ENCODE assay signal across 17 cellular contexts in genomic region chr6:125926711-125927110, GRCh38. TPM values are rescaled to one million over a fixed set of nuclear protein-coding genes. Genes with fewer than 3 reads are reported as not detected.
DNase-seq lines count a peak whose midpoint lies in the region; ATAC-seq and TF ChIP-seq lines count a peak whose summit lies in the region.
"Had no signal": no experiment of that assay in that cellular context is flagged by ENCODE, and none has a peak within 500 bp of the region (broad histone marks: within the 10 kb centered on the region; RNA-seq: fewer than 3 reads in every experiment).

No MANE protein-coding gene starts in this region.

- no peak for ATAC-seq in stimulated activated naive CD8-positive, alpha-beta T cell treated with anti-CD3 and anti-CD28 coated beads, Interleukin-15, amount 100 ng/mL, for 72 hours
- ATAC-seq in left lobe of liver, result no peak
- no peak for ATAC-seq in WTC11
- ATAC-seq: GM12878 had no signal

- no peaks in the 10 kb centered on the region for H3K27me3 Mint-ChIP-seq in activated CD4-positive, alpha-beta T cell treated with anti-CD3 and anti-CD28 coated beads, Interleukin-2, amount 10 ng/mL, durations not matched to agents 24 days and 14 days
- no peaks in the 10 kb centered on the region for H3K27me3 Mint-ChIP-seq in activated T-helper 2 cell treated with anti-CD3 and anti-CD28 coated beads, Interferon-gamma antibody, Interleukin-2, Interleukin-4, amounts not matched to agents 10 μg/mL and 5 μg/mL and 100 μg/mL, durations not matched to agents 14 hours and 24 hours and 36 hours (ENCODE audit: low read depth)
- no peaks in the 10 kb centered on the region for H3K27me3 Mint-ChIP-seq in stimulated activated naive CD8-positive, alpha-beta T cell treated with anti-CD3 and anti-CD28 coated beads, Interleukin-15, amount 100 ng/mL, for 72 hours
- H3K27me3 Mint-ChIP-seq in WTC11 (ENCODE audit: low read depth), result no peaks in the 10 kb centered on the region
- H3K27me3 Mint-ChIP-seq: CD4-positive, alpha-beta memory T cell had no signal

- H3K79me2 ChIP-seq in ACC112 (ENCODE audit: control insufficient read depth, insufficient read depth, low read length, unreplicated experiment), result peaks cover 15% of the 10 kb centered on the region

- no peak overlapping the region for H2AFZ ChIP-seq in ACC112 (ENCODE audit: low read length, unreplicated experiment)
- H2AFZ ChIP-seq: GM23248 had no signal

- no peak overlapping the region for H3K4me3 Mint-ChIP-seq in activated CD4-positive, alpha-beta T cell treated with anti-CD3 and anti-CD28 coated beads, Interleukin-2, amount 10 ng/mL, durations not matched to agents 24 days and 14 days
- H3K4me3 Mint-ChIP-seq in activated T-helper 2 cell treated with anti-CD3 and anti-CD28 coated beads, Interferon-gamma antibody, Interleukin-2, Interleukin-4, amounts not matched to agents 10 μg/mL and 5 μg/mL and 100 μg/mL, durations not matched to agents 14 hours and 24 hours and 36 hours (ENCODE audit: low read depth), result no peak overlapping the region
- H3K4me3 Mint-ChIP-seq in stimulated activated naive CD8-positive, alpha-beta T cell treated with anti-CD3 and anti-CD28 coated beads, Interleukin-15, amount 100 ng/mL, for 72 hours, result no peak overlapping the region
- H3K4me3 Mint-ChIP-seq in WTC11, result no peak overlapping the region
- H3K4me3 Mint-ChIP-seq: CD14-positive monocyte; CD4-positive, alpha-beta memory T cell had no signal

- no peak for DNase-seq in activated CD4-positive, alpha-beta T cell treated with anti-CD3 and anti-CD28 coated beads, Interleukin-2, amount 10 ng/mL, durations not matched to agents 24 days and 14 days
- no peak for DNase-seq in activated CD4-positive, alpha-beta T cell treated with anti-CD3 and anti-CD28 coated beads for 48 hours
- DNase-seq in EH (ENCODE audit: low read depth) (peak; percentile 9), left lobe of liver (ENCODE audit: low spot score) (no peak), WTC11 (ENCODE audit: low spot score) (no peak)
- DNase-seq in activated T-helper 2 cell treated with anti-CD3 and anti-CD28 coated beads, Interferon-gamma antibody, Interleukin-2, Interleukin-4, amounts not matched to agents 10 μg/mL and 5 μg/mL and 100 μg/mL, durations not matched to agents 14 hours and 24 hours and 36 hours (ENCODE audit: low spot score), result no peak
- no peak for DNase-seq in stimulated activated naive CD8-positive, alpha-beta T cell treated with anti-CD3 and anti-CD28 coated beads, Interleukin-15, amount 100 ng/mL, for 72 hours
- DNase-seq: AML-193; CD4-positive, alpha-beta memory T cell; DMS79 treated with DMSO at 0.1 percent for 48 hours; EL; GM23248 had no signal

- H3K4me1 ChIP-seq in ACC112 (ENCODE audit: control insufficient read depth, insufficient read depth, low read length, unreplicated experiment), result peaks cover 44% of the 10 kb centered on the region

- CTCF ChIA-PET in WTC11 (lab: Charles Lee), result interaction anchor here (1.5 kb wide), 1 partner anchor 30 kb away, joined by 5 read pairs; the partner anchor contains the start of gene HINT3

- H3K27me3 ChIP-seq in ACC112 (ENCODE audit: insufficient read depth, low read length), result no peaks in the 10 kb centered on the region
- H3K27me3 ChIP-seq: BLaER1 had no signal

- POLR2A ChIA-PET in WTC11 (lab: Charles Lee), result no interaction called here

- intact Hi-C loops in activated CD4-positive, alpha-beta T cell treated with anti-CD3 and anti-CD28 coated beads, Interleukin-2, amount 10 ng/mL, durations not matched to agents 24 days and 14 days (cut with micrococcal nuclease), result loop anchor here (2.0 kb wide), 2 partner anchors 18 to 30 kb away; partner anchors contain the start of gene HINT3
- intact Hi-C loops in activated T-helper 2 cell treated with anti-CD3 and anti-CD28 coated beads, Interferon-gamma antibody, Interleukin-2, Interleukin-4, amounts not matched to agents 10 μg/mL and 5 μg/mL and 100 μg/mL, durations not matched to agents 14 hours and 24 hours and 36 hours (cut with micrococcal nuclease), result no loop called here

- H3K27ac ChIP-seq in ACC112 (ENCODE audit: low read depth, low read length), result peak overlapping the region; percentile 3; the same call in 1 of the 2 replicates
- H3K27ac ChIP-seq: BLaER1, GM23248 had no signal

- no peak for TF ChIP-seq CTCF in WTC11 (IDR thresholded peaks at IDR 0.05)

- no peak overlapping the region for H3K4me3 ChIP-seq in ACC112 (ENCODE audit: low read depth, low read length)
- H3K4me3 ChIP-seq: BLaER1, GM12878, GM23248, HAP-1 had no signal

- peaks cover 75% of the 10 kb centered on the region for H3K36me3 ChIP-seq in ACC112 (ENCODE audit: insufficient read depth, low read length)

- H3K4me1 Mint-ChIP-seq in activated CD4-positive, alpha-beta T cell treated with anti-CD3 and anti-CD28 coated beads, Interleukin-2, amount 10 ng/mL, durations not matched to agents 24 days and 14 days, result peaks cover 48% of the 10 kb centered on the region
- H3K4me1 Mint-ChIP-seq in activated T-helper 2 cell treated with anti-CD3 and anti-CD28 coated beads, Interferon-gamma antibody, Interleukin-2, Interleukin-4, amounts not matched to agents 10 μg/mL and 5 μg/mL and 100 μg/mL, durations not matched to agents 14 hours and 24 hours and 36 hours (ENCODE audit: low read depth), result peaks cover 38% of the 10 kb centered on the region
- H3K4me1 Mint-ChIP-seq in stimulated activated naive CD8-positive, alpha-beta T cell treated with anti-CD3 and anti-CD28 coated beads, Interleukin-15, amount 100 ng/mL, for 72 hours, result peaks cover 31% of the 10 kb centered on the region
- H3K4me1 Mint-ChIP-seq in WTC11, result no peaks in the 10 kb centered on the region

- peak overlapping the region; percentile 3 for H3K27ac Mint-ChIP-seq in activated CD4-positive, alpha-beta T cell treated with anti-CD3 and anti-CD28 coated beads, Interleukin-2, amount 10 ng/mL, durations not matched to agents 24 days and 14 days
- peak overlapping the region; percentile 9 for H3K27ac Mint-ChIP-seq in activated T-helper 2 cell treated with anti-CD3 and anti-CD28 coated beads, Interferon-gamma antibody, Interleukin-2, Interleukin-4, amounts not matched to agents 10 μg/mL and 5 μg/mL and 100 μg/mL, durations not matched to agents 14 hours and 24 hours and 36 hours
- H3K27ac Mint-ChIP-seq in stimulated activated naive CD8-positive, alpha-beta T cell treated with anti-CD3 and anti-CD28 coated beads, Interleukin-15, amount 100 ng/mL, for 72 hours, result no peak overlapping the region
- no peak overlapping the region for H3K27ac Mint-ChIP-seq in WTC11

- peaks cover 75% of the 10 kb centered on the region for H3K36me3 Mint-ChIP-seq in activated CD4-positive, alpha-beta T cell treated with anti-CD3 and anti-CD28 coated beads, Interleukin-2, amount 10 ng/mL, durations not matched to agents 24 days and 14 days (ENCODE audit: low read depth)
- H3K36me3 Mint-ChIP-seq in activated T-helper 2 cell treated with anti-CD3 and anti-CD28 coated beads, Interferon-gamma antibody, Interleukin-2, Interleukin-4, amounts not matched to agents 10 μg/mL and 5 μg/mL and 100 μg/mL, durations not matched to agents 14 hours and 24 hours and 36 hours (ENCODE audit: low read depth), result peaks cover 76% of the 10 kb centered on the region
- no peaks in the 10 kb centered on the region; the same call in 1 of the 2 replicates for H3K36me3 Mint-ChIP-seq in WTC11

- H3K9me3 Mint-ChIP-seq in activated CD4-positive, alpha-beta T cell treated with anti-CD3 and anti-CD28 coated beads, Interleukin-2, amount 10 ng/mL, durations not matched to agents 24 days and 14 days, result peaks cover 4% of the 10 kb centered on the region
- H3K9me3 Mint-ChIP-seq in activated T-helper 2 cell treated with anti-CD3 and anti-CD28 coated beads, Interferon-gamma antibody, Interleukin-2, Interleukin-4, amounts not matched to agents 10 μg/mL and 5 μg/mL and 100 μg/mL, durations not matched to agents 14 hours and 24 hours and 36 hours, result peaks cover 6% of the 10 kb centered on the region
- peaks cover 6 to 7% of the 10 kb centered on the region in 2 donors for H3K9me3 Mint-ChIP-seq in stimulated activated naive CD8-positive, alpha-beta T cell treated with anti-CD3 and anti-CD28 coated beads, Interleukin-15, amount 100 ng/mL, for 72 hours
- no peaks in the 10 kb centered on the region for H3K9me3 Mint-ChIP-seq in WTC11
- H3K9me3 Mint-ChIP-seq: CD4-positive, alpha-beta memory T cell had no signal

TF ChIP-seq in WTC11, 78 proteins besides CTCF, POLR2A, EP300 and RAD21 (continues in another document):
- no peak for TF ChIP-seq SMAD3 (CRISPR knock-in tag; IDR thresholded peaks at IDR 0.05; ENCODE audit: borderline replicate concordance)
- no peak for TF ChIP-seq ZNF423 (CRISPR knock-in tag; IDR thresholded peaks at IDR 0.05)
- TF ChIP-seq NFATC4 (CRISPR knock-in tag; IDR thresholded peaks at IDR 0.05), result no peak

RNA-seq across cellular contexts. Expression of gene HINT3, which starts 29.9 kb away (rescaled TPM):
- 8.5 and 8.9 TPM in 2 replicates for total RNA-seq in activated CD4-positive, alpha-beta T cell treated with anti-CD3 and anti-CD28 coated beads, Interleukin-2, amount 10 ng/mL, durations not matched to agents 24 days and 14 days
- total RNA-seq in activated T-helper 2 cell treated with anti-CD3 and anti-CD28 coated beads, Interferon-gamma antibody, Interleukin-2, Interleukin-4, amounts not matched to agents 10 μg/mL and 5 μg/mL and 100 μg/mL, durations not matched to agents 14 hours and 24 hours and 36 hours, result 7.1 and 7.9 TPM in 2 replicates
- total RNA-seq in left lobe of liver (9.1 TPM), WTC11 (2021) (9.4 to 10.2 TPM (median 9.9 TPM) in 3 replicates)

RNA-seq across cellular contexts. Expression of gene TRMT11, which starts 59.6 kb away (rescaled TPM):
- 33.6 and 34.4 TPM in 2 replicates for total RNA-seq in activated CD4-positive, alpha-beta T cell treated with anti-CD3 and anti-CD28 coated beads, Interleukin-2, amount 10 ng/mL, durations not matched to agents 24 days and 14 days
- 23.9 and 25.4 TPM in 2 replicates for total RNA-seq in activated T-helper 2 cell treated with anti-CD3 and anti-CD28 coated beads, Interferon-gamma antibody, Interleukin-2, Interleukin-4, amounts not matched to agents 10 μg/mL and 5 μg/mL and 100 μg/mL, durations not matched to agents 14 hours and 24 hours and 36 hours
- total RNA-seq in left lobe of liver (11.6 TPM), WTC11 (2021) (27.5 to 32.7 TPM (median 32.3 TPM) in 3 replicates)

Comparison
In these comparisons a context has a peak if more than half of its experiments do, and no peak if none do; other contexts are left out.
1. H3K27ac Mint-ChIP-seq: peak in activated CD4-positive, alpha-beta T cell treated with anti-CD3 and anti-CD28 coated beads, Interleukin-2, amount 10 ng/mL, durations not matched to agents 24 days and 14 days (single experiment) and activated T-helper 2 cell treated with anti-CD3 and anti-CD28 coated beads, Interferon-gamma antibody, Interleukin-2, Interleukin-4, amounts not matched to agents 10 μg/mL and 5 μg/mL and 100 μg/mL, durations not matched to agents 14 hours and 24 hours and 36 hours (single experiment); none in stimulated activated naive CD8-positive, alpha-beta T cell treated with anti-CD3 and anti-CD28 coated beads, Interleukin-15, amount 100 ng/mL, for 72 hours (0 of 2) and WTC11 (single experiment).